23 cellular contexts compared by ENCODE assay signal in genomic region chr17:67725232-67726206, GRCh38. TPM values are rescaled to one million over a fixed set of nuclear protein-coding genes. Genes with fewer than 3 reads are reported as not detected.
DNase-seq lines count a peak whose midpoint lies in the region; ATAC-seq and TF ChIP-seq lines count a peak whose summit lies in the region.
"Had no signal": no experiment of that assay in that cellular context is flagged by ENCODE, and none has a peak within 500 bp of the region (broad histone marks: within the 10 kb centered on the region; RNA-seq: fewer than 3 reads in every experiment).

No MANE protein-coding gene starts in this region.

- peak; percentile 33 for DNase-seq in activated CD4-positive, alpha-beta T cell treated with anti-CD3 and anti-CD28 coated beads, Interleukin-2, amount 10 ng/mL, durations not matched to agents 7 days and 5 days
- DNase-seq in activated CD4-positive, alpha-beta T cell treated with anti-CD3 and anti-CD28 coated beads, Interleukin-2, amount 50 U/mL, for 48 hours, result no peak
- peak in 1 of 7 experiments; percentile 28 for DNase-seq in CD8-positive, alpha-beta T cell
- no peak for DNase-seq in activated CD8-positive, alpha-beta T cell treated with anti-CD3 and anti-CD28 coated beads for 36 hours
- DNase-seq in endothelial cell (ENCODE audit: low spot score) (no peak), DMS 273 treated with DMSO at 0.1 percent for 48 hours (lab: John Stamatoyannopoulos, UW) (no peak)
- DNase-seq: activated effector memory CD4-positive, alpha-beta T cell treated with Interleukin-2 at 50 U/mL for 16 hours; caudate nucleus; GM23248; mesenchymal stem cell; NCI-H1436; NCI-H510A treated with DMSO at 0.1 percent for 48 hours; occipital lobe; SIG-M5; stimulated activated CD4-positive, alpha-beta T cell treated with anti-CD3 and anti-CD28 coated beads, Interleukin-2, amount 100 ng/mL, for 48 hours; trophoblast cell had no signal

- no peaks in the 10 kb centered on the region for H3K9me3 Mint-ChIP-seq in activated CD4-positive, alpha-beta T cell treated with anti-CD3 and anti-CD28 coated beads, Interleukin-2, amount 10 ng/mL, durations not matched to agents 7 days and 5 days
- no peaks in the 10 kb centered on the region for H3K9me3 Mint-ChIP-seq in CD8-positive, alpha-beta T cell
- no peaks in the 10 kb centered on the region for H3K9me3 Mint-ChIP-seq in activated CD8-positive, alpha-beta T cell treated with anti-CD3 and anti-CD28 coated beads for 36 hours
- H3K9me3 Mint-ChIP-seq in endothelial cell (ENCODE audit: unreplicated experiment), result no peaks in the 10 kb centered on the region

- TF ChIP-seq CTCF in CD8-positive, alpha-beta T cell (IDR thresholded peaks at IDR 0.05), result no peak
- TF ChIP-seq CTCF in activated CD8-positive, alpha-beta T cell treated with anti-CD3 and anti-CD28 coated beads for 36 hours (IDR thresholded peaks at IDR 0.05), result no peak
- TF ChIP-seq CTCF in endothelial cell (IDR thresholded peaks at IDR 0.05; ENCODE audit: unreplicated experiment), result no peak

- H3K27me3 ChIP-seq in CD8-positive, alpha-beta T cell (ENCODE audit: insufficient read depth, low read length), result no peaks in the 10 kb centered on the region
- H3K27me3 ChIP-seq: ascending aorta had no signal

- H3K27me3 Mint-ChIP-seq in activated CD4-positive, alpha-beta T cell treated with anti-CD3 and anti-CD28 coated beads, Interleukin-2, amount 10 ng/mL, durations not matched to agents 7 days and 5 days, result no peaks in the 10 kb centered on the region
- no peaks in the 10 kb centered on the region for H3K27me3 Mint-ChIP-seq in CD8-positive, alpha-beta T cell (ENCODE audit: low read depth)
- H3K27me3 Mint-ChIP-seq in activated CD8-positive, alpha-beta T cell treated with anti-CD3 and anti-CD28 coated beads for 36 hours, result no peaks in the 10 kb centered on the region
- H3K27me3 Mint-ChIP-seq in endothelial cell (ENCODE audit: unreplicated experiment), result no peaks in the 10 kb centered on the region

- H3K27ac ChIP-seq in CD8-positive, alpha-beta T cell (ENCODE audit: low read depth, low read length), result peak overlapping the region; percentile 50
- H3K27ac ChIP-seq: ascending aorta, epithelial cell of prostate, GM23248, VCaP had no signal

- intact Hi-C loops in CD8-positive, alpha-beta T cell (cut with DNase I, micrococcal nuclease), result loop anchor here in 1 of 2 experiments (2.0 kb wide), 2 partner anchors 15 to 99 kb away; partner anchors contain the start of gene BPTF
- intact Hi-C loops in activated CD8-positive, alpha-beta T cell treated with anti-CD3 and anti-CD28 coated beads for 36 hours (cut with micrococcal nuclease), result no loop called here

- CTCF ChIA-PET in activated CD4-positive, alpha-beta T cell treated with anti-CD3 and anti-CD28 coated beads, Interleukin-2, amount 10 ng/mL, durations not matched to agents 7 days and 5 days (lab: Charles Lee), result interaction anchor here (1.2 kb wide), 1 partner anchor 11 kb away, joined by 4 read pairs; no protein-coding TSS in a partner anchor
- CTCF ChIA-PET in CD8-positive, alpha-beta T cell (lab: Charles Lee), result interaction anchor here (0.7 to 1.0 kb wide), 2 partner anchors 23 to 351 kb away, joined by 3 read pairs; no protein-coding TSS in a partner anchor
- CTCF ChIA-PET in activated CD8-positive, alpha-beta T cell treated with anti-CD3 and anti-CD28 coated beads for 36 hours (lab: Charles Lee), result interaction anchor here (0.6 to 1.0 kb wide), 2 partner anchors 11 to 12 kb away, joined by 3 read pairs; no protein-coding TSS in a partner anchor

- ATAC-seq in CD8-positive, alpha-beta T cell, result peak; percentile 74
- ATAC-seq in activated CD8-positive, alpha-beta T cell treated with anti-CD3 and anti-CD28 coated beads for 36 hours, result no peak
- ATAC-seq in GM21717 (IDR thresholded peaks at IDR 0.05; ENCODE audit: unreplicated experiment) (no peak), HG02973 (IDR thresholded peaks at IDR 0.05; ENCODE audit: unreplicated experiment) (no peak)
- ATAC-seq: Panc1 had no signal

- H3K36me3 Mint-ChIP-seq in activated CD4-positive, alpha-beta T cell treated with anti-CD3 and anti-CD28 coated beads, Interleukin-2, amount 10 ng/mL, durations not matched to agents 7 days and 5 days (ENCODE audit: low read depth), result peaks cover 78% of the 10 kb centered on the region
- H3K36me3 Mint-ChIP-seq in CD8-positive, alpha-beta T cell, result peaks cover 81% of the 10 kb centered on the region
- H3K36me3 Mint-ChIP-seq in activated CD8-positive, alpha-beta T cell treated with anti-CD3 and anti-CD28 coated beads for 36 hours (ENCODE audit: low read depth), result peaks cover 71% of the 10 kb centered on the region
- H3K36me3 Mint-ChIP-seq in endothelial cell (ENCODE audit: low read depth, unreplicated experiment), result peaks cover 54% of the 10 kb centered on the region

- peaks cover 57% of the 10 kb centered on the region for H3K4me1 Mint-ChIP-seq in activated CD4-positive, alpha-beta T cell treated with anti-CD3 and anti-CD28 coated beads, Interleukin-2, amount 10 ng/mL, durations not matched to agents 7 days and 5 days
- peaks cover 38% of the 10 kb centered on the region for H3K4me1 Mint-ChIP-seq in CD8-positive, alpha-beta T cell (ENCODE audit: low read depth)
- peaks cover 29% of the 10 kb centered on the region for H3K4me1 Mint-ChIP-seq in activated CD8-positive, alpha-beta T cell treated with anti-CD3 and anti-CD28 coated beads for 36 hours (ENCODE audit: low read depth)
- H3K4me1 Mint-ChIP-seq in endothelial cell (ENCODE audit: unreplicated experiment), result peaks cover 5% of the 10 kb centered on the region

- H3K9me3 ChIP-seq in CD8-positive, alpha-beta T cell (ENCODE audit: low read length), result no peaks in the 10 kb centered on the region
- H3K9me3 ChIP-seq: ascending aorta had no signal

- H3K4me3 ChIP-seq in CD8-positive, alpha-beta T cell (ENCODE audit: low read depth, low read length), result peak overlapping the region; percentile 3
- H3K4me3 ChIP-seq: ascending aorta, GM23248, smooth muscle cell had no signal

- H3K36me3 ChIP-seq in CD8-positive, alpha-beta T cell (ENCODE audit: insufficient read depth, low read length), result peaks cover 52% of the 10 kb centered on the region

- peak overlapping the region; percentile 33 for H3K4me3 Mint-ChIP-seq in activated CD4-positive, alpha-beta T cell treated with anti-CD3 and anti-CD28 coated beads, Interleukin-2, amount 10 ng/mL, durations not matched to agents 7 days and 5 days
- peak overlapping the region; percentile 59 for H3K4me3 Mint-ChIP-seq in CD8-positive, alpha-beta T cell
- no peak overlapping the region for H3K4me3 Mint-ChIP-seq in activated CD8-positive, alpha-beta T cell treated with anti-CD3 and anti-CD28 coated beads for 36 hours
- peak overlapping the region; percentile 42 for H3K4me3 Mint-ChIP-seq in endothelial cell (ENCODE audit: unreplicated experiment)

- peaks cover 26% of the 10 kb centered on the region for H3K4me1 ChIP-seq in CD8-positive, alpha-beta T cell (ENCODE audit: insufficient read depth, low read length)
- H3K4me1 ChIP-seq: ascending aorta had no signal

- POLR2A ChIA-PET in activated CD4-positive, alpha-beta T cell treated with anti-CD3 and anti-CD28 coated beads, Interleukin-2, amount 10 ng/mL, durations not matched to agents 7 days and 5 days (lab: Charles Lee), result interaction anchor here (0.6 kb wide), 1 partner anchor 1652 kb away, joined by 4 read pairs; no protein-coding TSS in a partner anchor
- POLR2A ChIA-PET in CD8-positive, alpha-beta T cell (lab: Charles Lee), result interaction anchor here (0.9 kb wide), 1 partner anchor 9 kb away, joined by 3 read pairs; no protein-coding TSS in a partner anchor
- POLR2A ChIA-PET in activated CD8-positive, alpha-beta T cell treated with anti-CD3 and anti-CD28 coated beads for 36 hours (lab: Charles Lee), result interaction anchor here (0.6 to 0.9 kb wide), 2 partner anchors 14 to 18 kb away, joined by 3 to 4 read pairs; no protein-coding TSS in a partner anchor

- H3K27ac Mint-ChIP-seq in activated CD4-positive, alpha-beta T cell treated with anti-CD3 and anti-CD28 coated beads, Interleukin-2, amount 10 ng/mL, durations not matched to agents 7 days and 5 days, result peak overlapping the region; percentile 87
- peak overlapping the region; percentile 81 for H3K27ac Mint-ChIP-seq in CD8-positive, alpha-beta T cell
- H3K27ac Mint-ChIP-seq in activated CD8-positive, alpha-beta T cell treated with anti-CD3 and anti-CD28 coated beads for 36 hours, result peak overlapping the region; percentile 79
- no peak overlapping the region for H3K27ac Mint-ChIP-seq in endothelial cell (ENCODE audit: unreplicated experiment)

RNA-seq across cellular contexts. Expression of gene NOL11, which starts 7.8 kb away (rescaled TPM):
- total RNA-seq in activated CD4-positive, alpha-beta T cell treated with anti-CD3 and anti-CD28 coated beads, Interleukin-2, amount 10 ng/mL, durations not matched to agents 7 days and 5 days, result 10 to 100 TPM; 59.4 to 73.6 TPM
- 10 to 100 TPM; 91.0 to 94.0 TPM for total RNA-seq in CD8-positive, alpha-beta T cell
- total RNA-seq in activated CD8-positive, alpha-beta T cell treated with anti-CD3 and anti-CD28 coated beads for 36 hours, result 10 to 100 TPM; 74.3 to 76.0 TPM
- 40.4 TPM for total RNA-seq in endothelial cell (ENCODE audit: unreplicated experiment)
